In the genomic region with DNA sequence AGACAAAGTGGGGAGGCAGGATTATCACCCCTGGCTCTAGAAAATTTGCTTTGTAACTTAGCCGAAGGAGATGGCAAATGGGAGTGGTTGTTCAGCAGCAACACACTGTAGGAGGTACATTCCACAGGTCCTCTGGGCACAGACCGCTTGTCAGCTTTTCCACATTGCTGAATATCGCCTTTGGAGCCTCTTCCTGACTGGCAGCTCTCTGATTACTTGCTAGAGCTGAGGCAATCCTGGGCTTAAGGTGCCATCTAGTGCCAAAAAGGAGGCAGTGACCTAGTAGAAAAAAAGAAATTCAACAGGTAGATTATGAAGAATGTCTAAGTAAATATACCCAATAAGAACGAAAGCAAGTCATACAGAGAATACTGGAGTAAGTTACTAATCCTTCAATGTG, we compare ENCODE assay signal across 8 cellular contexts. TPM values are rescaled to one million over a fixed set of nuclear protein-coding genes. Genes with fewer than 3 reads are reported as not detected.
DNase-seq lines count a peak whose midpoint lies in the region; ATAC-seq and TF ChIP-seq lines count a peak whose summit lies in the region.

No MANE protein-coding gene starts in this region.

- H3K4me3 Mint-ChIP-seq in HFFc6: no peak overlapping the region
- H3K4me3 Mint-ChIP-seq in activated CD8-positive, alpha-beta memory T cell treated with anti-CD3 and anti-CD28 coated beads, Interleukin-2, amount 10 ng/mL, durations not matched to agents 7 days and 5 days: no peak overlapping the region

- TF ChIP-seq CTCF in C4-2B (conservative IDR thresholded peaks at IDR 0.05) (peak; percentile 65), HFFc6 (IDR thresholded peaks at IDR 0.05) (peak; percentile 74), foreskin keratinocyte (conservative IDR thresholded peaks at IDR 0.05) (peak; percentile 82)

- peaks cover 7% of the 10 kb centered on the region for H3K27me3 ChIP-seq in foreskin keratinocyte

- DNase-seq in HFFc6 (peak; percentile 28), RKO (ENCODE audit: low spot score) (peak; percentile 75), foreskin keratinocyte (peak in 1 of 2 donors; percentile 52), middle frontal gyrus (ENCODE audit: extremely low spot score, low spot score) (no peak)
- DNase-seq in activated CD4-positive, alpha-beta T cell treated with anti-CD3 and anti-CD28 coated beads for 48 hours: no peak
- no peak for DNase-seq in activated CD8-positive, alpha-beta memory T cell treated with anti-CD3 and anti-CD28 coated beads, Interleukin-2, amount 10 ng/mL, durations not matched to agents 7 days and 5 days

- CTCF ChIA-PET in activated CD8-positive, alpha-beta memory T cell treated with anti-CD3 and anti-CD28 coated beads, Interleukin-2, amount 10 ng/mL, durations not matched to agents 7 days and 5 days (lab: Charles Lee): interaction anchor here (0.8 to 4.1 kb wide), 5 partner anchors 11 to 166 kb away, joined by 3 to 21 read pairs (median 5); partner anchors contain the start of gene EXOG

- H3K9me3 Mint-ChIP-seq in HFFc6: no peaks in the 10 kb centered on the region
- H3K9me3 Mint-ChIP-seq in activated CD8-positive, alpha-beta memory T cell treated with anti-CD3 and anti-CD28 coated beads, Interleukin-2, amount 10 ng/mL, durations not matched to agents 7 days and 5 days (ENCODE audit: low read depth): no peaks in the 10 kb centered on the region

- H3K36me3 Mint-ChIP-seq in HFFc6 (ENCODE audit: low read depth): no peaks in the 10 kb centered on the region
- no peaks in the 10 kb centered on the region for H3K36me3 Mint-ChIP-seq in activated CD8-positive, alpha-beta memory T cell treated with anti-CD3 and anti-CD28 coated beads, Interleukin-2, amount 10 ng/mL, durations not matched to agents 7 days and 5 days

- peak; percentile 74 for ATAC-seq in foreskin keratinocyte
- ATAC-seq in HG02852 (IDR thresholded peaks at IDR 0.05; ENCODE audit: unreplicated experiment): no peak
- no peak for ATAC-seq in activated CD8-positive, alpha-beta memory T cell treated with anti-CD3 and anti-CD28 coated beads, Interleukin-2, amount 10 ng/mL, durations not matched to agents 7 days and 5 days

- H3K27me3 Mint-ChIP-seq in HFFc6 (ENCODE audit: insufficient read depth): peaks cover 13% of the 10 kb centered on the region
- peaks cover 53% of the 10 kb centered on the region for H3K27me3 Mint-ChIP-seq in activated CD8-positive, alpha-beta memory T cell treated with anti-CD3 and anti-CD28 coated beads, Interleukin-2, amount 10 ng/mL, durations not matched to agents 7 days and 5 days

- no peak overlapping the region for H3K27ac Mint-ChIP-seq in HFFc6
- no peak overlapping the region for H3K27ac Mint-ChIP-seq in activated CD8-positive, alpha-beta memory T cell treated with anti-CD3 and anti-CD28 coated beads, Interleukin-2, amount 10 ng/mL, durations not matched to agents 7 days and 5 days

- H3K27ac ChIP-seq in C4-2B: no peak overlapping the region
- no peak overlapping the region for H3K27ac ChIP-seq in foreskin keratinocyte

- H3K4me1 Mint-ChIP-seq in HFFc6 (ENCODE audit: low read depth): no peaks in the 10 kb centered on the region
- no peaks in the 10 kb centered on the region for H3K4me1 Mint-ChIP-seq in activated CD8-positive, alpha-beta memory T cell treated with anti-CD3 and anti-CD28 coated beads, Interleukin-2, amount 10 ng/mL, durations not matched to agents 7 days and 5 days

- peaks cover 11% of the 10 kb centered on the region for H3K4me1 ChIP-seq in foreskin keratinocyte

RNA-seq across cellular contexts. Expression of gene SCN5A, which starts 13.1 kb away (rescaled TPM):
- under 1 TPM in 3 of 6 experiments, not detected in 3; 0.05 to 0.46 (median 0.28) TPM for total RNA-seq in HFFc6 (2021; fragmentation: NEBNext Ultra II Directional; extraction: Animal tissue kit (Norgen Biotek cat#: 25700))
- total RNA-seq in foreskin keratinocyte: 0.21 and 0.37 TPM in 2 replicates
- polyA plus RNA-seq in foreskin keratinocyte: 0.12 and 0.24 TPM in 2 replicates
- total RNA-seq in activated CD8-positive, alpha-beta memory T cell treated with anti-CD3 and anti-CD28 coated beads, Interleukin-2, amount 10 ng/mL, durations not matched to agents 7 days and 5 days: not detected

Comparison
In these comparisons a context has a peak if more than half of its experiments do, and no peak if none do; other contexts are left out.
1. DNase-seq: peak in HFFc6 (single experiment) and RKO (single experiment); none in activated CD4-positive, alpha-beta T cell treated with anti-CD3 and anti-CD28 coated beads for 48 hours (single experiment), activated CD8-positive, alpha-beta memory T cell treated with anti-CD3 and anti-CD28 coated beads, Interleukin-2, amount 10 ng/mL, durations not matched to agents 7 days and 5 days (single experiment) and middle frontal gyrus (single experiment).
2. Peak in every context shown above with its lines, with median percentiles within 50 percentile points of each other: CTCF ChIP-seq.